In the genomic region with DNA sequence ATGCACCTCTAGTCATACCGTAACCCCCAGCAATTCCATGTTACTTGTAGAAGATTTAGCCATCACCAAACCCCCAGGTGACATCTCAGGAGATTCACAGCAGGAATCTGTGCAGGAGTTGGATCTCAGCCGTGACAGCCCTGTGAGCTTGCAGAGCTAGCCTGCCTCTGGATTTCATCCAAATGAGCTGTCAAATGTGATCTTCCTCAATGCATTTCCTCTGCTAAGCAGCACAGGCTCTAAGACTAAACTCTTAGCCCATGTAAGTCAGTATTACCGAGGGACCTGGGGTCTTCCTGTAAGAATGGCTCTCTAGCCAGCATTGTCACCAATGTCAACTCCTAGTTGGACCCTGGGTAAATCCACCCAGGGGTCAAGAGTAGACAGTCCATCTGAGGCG, we compare ENCODE assay signal across 17 cellular contexts. TPM values are rescaled to one million over a fixed set of nuclear protein-coding genes. Genes with fewer than 3 reads are reported as not detected.
DNase-seq lines count a peak whose midpoint lies in the region; ATAC-seq and TF ChIP-seq lines count a peak whose summit lies in the region.
"Had no signal": no experiment of that assay in that cellular context is flagged by ENCODE, and none has a peak within 500 bp of the region (broad histone marks: within the 10 kb centered on the region; RNA-seq: fewer than 3 reads in every experiment).

No MANE protein-coding gene starts in this region.

- CTCF ChIA-PET in AG04450 (lab: Charles Lee): interaction anchor here (3.5 kb wide), 1 partner anchor 296 kb away, joined by 18 read pairs; no protein-coding TSS in a partner anchor

- intact Hi-C loops in head of caudate nucleus (cut with DNase I): loop anchor here (10.0 kb wide), 1 partner anchor 498 kb away; no protein-coding TSS in a partner anchor

- no peak for ATAC-seq in GM18502 (IDR thresholded peaks at IDR 0.05; ENCODE audit: poor library complexity, unreplicated experiment)
- ATAC-seq: GM23338, T-cell had no signal

- H3K27ac ChIP-seq in AG04450 (ENCODE audit: low read depth, low read length): no peak overlapping the region
- H3K27ac ChIP-seq: neutrophil, Peyer's patch had no signal

- H3K4me3 ChIP-seq in AG04450 (ENCODE audit: low read depth, low read length): no peak overlapping the region
- H3K4me3 ChIP-seq: GM23338, Peyer's patch had no signal

- peaks cover 5% of the 10 kb centered on the region for H3K27me3 ChIP-seq in AG04450 (ENCODE audit: control insufficient read depth, insufficient read depth, low read length)
- H3K27me3 ChIP-seq: Peyer's patch had no signal

- peak; percentile 29 for DNase-seq in AG04450 (ENCODE audit: low read depth, low spot score)
- DNase-seq in NCI-H1694 (lab: John Stamatoyannopoulos, UW): peak; percentile 62
- peak; percentile 31 for DNase-seq in astrocyte of the hippocampus (ENCODE audit: low read depth, low spot score)
- DNase-seq in head of caudate nucleus: peak in 24 of 42 donors; percentile 22 to 85 (median 53)
- no peak for DNase-seq in activated naive CD4-positive, alpha-beta T cell (lab: John Stamatoyannopoulos, UW)
- DNase-seq in activated T-cell treated with anti-CD3 and anti-CD28 coated beads, Interleukin-2, amount 50 U/mL, for 48 hours: no peak
- DNase-seq in NOMO-1 treated with DMSO at 0.1 percent for 48 hours (lab: John Stamatoyannopoulos, UW; ENCODE audit: unreplicated experiment): no peak
- DNase-seq: activated CD4-positive, alpha-beta T cell treated with anti-CD3 and anti-CD28 coated beads for 1 hour; mesendoderm; NCI-H1092; NCI-H524; Peyer's patch; small intestine; T-cell had no signal

- TF ChIP-seq CTCF in AG04450 (IDR thresholded peaks at IDR 0.05; ENCODE audit: low read depth, low read length): no peak

- POLR2A ChIA-PET in AG04450 (lab: Yijun Ruan, JAX): no interaction called here

- H3K9me3 ChIP-seq in AG04450 (ENCODE audit: control insufficient read depth, insufficient read depth, low read length): no peaks in the 10 kb centered on the region; the same call in 1 of the 2 replicates
- H3K9me3 ChIP-seq: neutrophil, Peyer's patch had no signal

RNA-seq across cellular contexts. Expression of gene UMODL1, which starts 41.7 kb away (rescaled TPM):
- 0.01 and 0.09 TPM in 2 replicates for polyA plus RNA-seq in AG04450 (2011; rRNA removed)
- polyA minus RNA-seq in AG04450 (2011; rRNA and poly(A)+ RNA removed): 0.05 TPM in 1 of 2 replicates, not detected in the other
- polyA plus RNA-seq: GM23338 had no signal

Comparison
In these comparisons a context has a peak if more than half of its experiments do, and no peak if none do; other contexts are left out.
1. DNase-seq: peak in AG04450 (single experiment), NCI-H1694 (single experiment), astrocyte of the hippocampus (single experiment) and head of caudate nucleus (24 of 42); none in activated naive CD4-positive, alpha-beta T cell (0 of 4), activated T-cell treated with anti-CD3 and anti-CD28 coated beads, Interleukin-2, amount 50 U/mL, for 48 hours (0 of 2) and NOMO-1 treated with DMSO at 0.1 percent for 48 hours (single experiment).